9 cellular contexts compared by ENCODE assay signal in genomic region chr18:55489034-55489741, GRCh38.
A peak's percentile ranks its signal among the peaks of the same experiment; 100 is the strongest.
DNase-seq lines count a peak whose midpoint lies in the region; ATAC-seq, FAIRE-seq and TF ChIP-seq lines count a peak whose summit lies in the region.
"Had no signal": no experiment of that assay in that cellular context is flagged by ENCODE, and none has a peak within 500 bp of the region (broad histone marks: within the 10 kb centered on the region; RNA-seq: fewer than 3 reads in every experiment).

No MANE protein-coding gene starts in this region.

- no peaks in the 10 kb centered on the region for H3K9me3 ChIP-seq in BLaER1 treated with 17β-estradiol and CSF1 and Interleukin-3, amounts not matched to agents 10 nM and 100 nM (replicated peaks in 1 of 11)
- no peaks in the 10 kb centered on the region for H3K9me3 ChIP-seq in right atrium auricular region
- H3K9me3 ChIP-seq: thyroid gland had no signal

- H3K27ac ChIP-seq in BLaER1 treated with 17β-estradiol and CSF1 and Interleukin-3, amounts not matched to agents 10 nM and 100 nM = peak overlapping the region in 9 of 11 experiments; percentile 0 to 62 (median 59); a peak in 17 of 22 replicates
- no peak overlapping the region for H3K27ac ChIP-seq in right atrium auricular region
- H3K27ac ChIP-seq: thyroid gland had no signal

- peak overlapping the region; percentile 53 for H3K4me3 Mint-ChIP-seq in activated naive CD8-positive, alpha-beta T cell treated with anti-CD3 and anti-CD28 coated beads, Interleukin-2, amount 10 ng/mL, durations not matched to agents 7 days and 5 days

- H3K4me1 Mint-ChIP-seq in activated naive CD8-positive, alpha-beta T cell treated with anti-CD3 and anti-CD28 coated beads, Interleukin-2, amount 10 ng/mL, durations not matched to agents 7 days and 5 days = peaks cover 14% of the 10 kb centered on the region

- POLR2A ChIA-PET in activated naive CD8-positive, alpha-beta T cell treated with anti-CD3 and anti-CD28 coated beads, Interleukin-2, amount 10 ng/mL, durations not matched to agents 7 days and 5 days (lab: Charles Lee) = interaction anchor here (1.2 kb wide), 1 partner anchor 11 kb away, joined by 3 read pairs; no protein-coding TSS in a partner anchor

- H3K4me3 ChIP-seq in BLaER1 treated with 17β-estradiol and CSF1 and Interleukin-3, amounts not matched to agents 10 nM and 100 nM = no peak overlapping the region
- H3K4me3 ChIP-seq in right atrium auricular region = no peak overlapping the region
- H3K4me3 ChIP-seq: thyroid gland had no signal

- peak overlapping the region; percentile 54 to 81 (median 73) for H3K4me2 ChIP-seq in BLaER1 treated with 17β-estradiol and CSF1 and Interleukin-3, amounts not matched to agents 10 nM and 100 nM

- no peak for TF ChIP-seq CTCF in right atrium auricular region (IDR thresholded peaks at IDR 0.05)

- H3K27me3 ChIP-seq in BLaER1 treated with 17β-estradiol and CSF1 and Interleukin-3, amounts not matched to agents 10 nM and 100 nM = no peaks in the 10 kb centered on the region
- H3K27me3 ChIP-seq in right atrium auricular region = no peaks in the 10 kb centered on the region
- H3K27me3 ChIP-seq: thyroid gland had no signal

- peaks cover 43 to 84% (median 62%) of the 10 kb centered on the region in 10 experiments for H3K4me1 ChIP-seq in BLaER1 treated with 17β-estradiol and CSF1 and Interleukin-3, amounts not matched to agents 10 nM and 100 nM
- H3K4me1 ChIP-seq in right atrium auricular region = peaks cover 0 to 35% of the 10 kb centered on the region in 2 donors

- ATAC-seq in GM19043 (IDR thresholded peaks at IDR 0.05; ENCODE audit: low read depth, unreplicated experiment) (peak; percentile 55), HG03439 (IDR thresholded peaks at IDR 0.05; ENCODE audit: unreplicated experiment) (peak; percentile 47), GM19467 (IDR thresholded peaks at IDR 0.05; ENCODE audit: unreplicated experiment) (no peak)
- ATAC-seq in activated naive CD8-positive, alpha-beta T cell treated with anti-CD3 and anti-CD28 coated beads, Interleukin-2, amount 10 ng/mL, durations not matched to agents 7 days and 5 days (ENCODE audit: low read depth) = peak; percentile 54

- peaks cover 0 to 35% (median 12%) of the 10 kb centered on the region in 11 experiments; a peak in 11 of 22 replicates for H3K36me3 ChIP-seq in BLaER1 treated with 17β-estradiol and CSF1 and Interleukin-3, amounts not matched to agents 10 nM and 100 nM
- no peaks in the 10 kb centered on the region for H3K36me3 ChIP-seq in right atrium auricular region
- H3K36me3 ChIP-seq: thyroid gland had no signal

- peaks cover 0 to 100% (median 53%) of the 10 kb centered on the region in 11 experiments; a peak in 10 of 22 replicates for H4K20me1 ChIP-seq in BLaER1 treated with 17β-estradiol and CSF1 and Interleukin-3, amounts not matched to agents 10 nM and 100 nM

- H3K27ac Mint-ChIP-seq in activated naive CD8-positive, alpha-beta T cell treated with anti-CD3 and anti-CD28 coated beads, Interleukin-2, amount 10 ng/mL, durations not matched to agents 7 days and 5 days = peak overlapping the region; percentile 17

- H3K36me3 Mint-ChIP-seq in activated naive CD8-positive, alpha-beta T cell treated with anti-CD3 and anti-CD28 coated beads, Interleukin-2, amount 10 ng/mL, durations not matched to agents 7 days and 5 days = no peaks in the 10 kb centered on the region

- no peaks in the 10 kb centered on the region for H3K9me3 Mint-ChIP-seq in activated naive CD8-positive, alpha-beta T cell treated with anti-CD3 and anti-CD28 coated beads, Interleukin-2, amount 10 ng/mL, durations not matched to agents 7 days and 5 days

- peak overlapping the region; percentile 6 to 59 (median 22); a peak in 12 of 22 replicates for H3K9ac ChIP-seq in BLaER1 treated with 17β-estradiol and CSF1 and Interleukin-3, amounts not matched to agents 10 nM and 100 nM

- DNase-seq in activated naive CD8-positive, alpha-beta T cell treated with anti-CD3 and anti-CD28 coated beads, Interleukin-2, amount 10 ng/mL, durations not matched to agents 7 days and 5 days = no peak
- DNase-seq in activated effector memory CD4-positive, alpha-beta T cell treated with anti-CD3 and anti-CD28 coated beads, Interleukin-2, amount 50 U/mL, for 16 hours = no peak
- no peak for DNase-seq in frontal cortex (ENCODE audit: low spot score in 2 of 2)
- DNase-seq in right atrium auricular region (ENCODE audit: low spot score) = no peak
- DNase-seq: thyroid gland had no signal

- no peak for FAIRE-seq in frontal cortex (lab: Jason Lieb, UNC)

- peaks cover 16% of the 10 kb centered on the region for H3K27me3 Mint-ChIP-seq in activated naive CD8-positive, alpha-beta T cell treated with anti-CD3 and anti-CD28 coated beads, Interleukin-2, amount 10 ng/mL, durations not matched to agents 7 days and 5 days

Comparison
In these comparisons a context has a peak if more than half of its experiments do, and no peak if none do; other contexts are left out.
1. H3K27ac ChIP-seq: peak in BLaER1 treated with 17β-estradiol and CSF1 and Interleukin-3, amounts not matched to agents 10 nM and 100 nM (9 of 11); none in right atrium auricular region (0 of 2).